Comparison of ENCODE assay signal across 8 cellular contexts in the genomic region with DNA sequence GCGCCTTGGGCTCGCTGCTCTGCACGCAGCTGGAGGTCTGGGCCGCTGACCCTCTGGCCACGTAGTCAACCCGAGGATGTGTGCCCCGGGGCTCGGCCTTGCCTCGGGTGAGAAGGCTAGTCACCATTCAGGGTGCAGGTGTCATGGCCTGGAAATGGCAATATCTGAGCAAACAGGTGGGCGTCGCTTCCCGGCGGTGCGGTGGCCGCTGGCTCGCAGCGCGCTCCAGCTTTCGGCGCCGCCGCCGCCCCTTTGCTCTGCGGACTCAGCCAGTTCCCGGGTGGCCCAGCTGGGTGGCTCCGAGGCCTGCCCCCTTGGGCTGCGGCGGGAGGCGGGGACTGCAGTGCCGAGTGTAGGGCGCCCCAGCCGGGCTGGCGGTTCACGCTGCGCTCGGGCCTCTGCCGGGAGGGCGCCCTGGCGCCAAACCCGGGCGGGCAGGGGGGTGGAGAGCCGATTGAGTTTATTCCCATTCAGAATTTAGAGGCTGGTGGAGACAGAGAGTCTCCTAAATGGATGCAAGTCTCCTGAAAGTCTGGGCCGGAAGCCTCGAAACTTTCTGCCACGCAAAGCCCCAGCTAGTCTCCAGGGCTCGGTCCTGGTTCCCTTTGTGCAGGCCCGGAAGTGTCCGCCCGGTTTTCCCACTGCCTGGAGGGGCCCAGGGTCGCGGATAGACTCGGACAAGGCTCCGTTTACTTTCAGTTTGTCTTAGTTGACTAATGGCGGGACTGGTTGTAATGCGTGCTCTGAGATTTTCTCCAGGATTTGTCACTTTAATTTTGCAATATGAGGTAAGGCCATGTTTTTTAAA. TPM values are rescaled to one million over a fixed set of nuclear protein-coding genes. Genes with fewer than 3 reads are reported as not detected.
DNase-seq lines count a peak whose midpoint lies in the region; ATAC-seq and TF ChIP-seq lines count a peak whose summit lies in the region.

No MANE protein-coding gene starts in this region.

- DNase-seq in CD4-positive, alpha-beta memory T cell: no peak
- DNase-seq in ascending aorta (ENCODE audit: low spot score in 2 of 2) (no peak), immature natural killer cell (no peak), putamen (ENCODE audit: low spot score) (no peak), ACHN (no peak)
- peak in 1 of 2 donors; percentile 21 for DNase-seq in stimulated activated naive CD8-positive, alpha-beta T cell treated with anti-CD3 and anti-CD28 coated beads, Interleukin-15, amount 100 ng/mL, for 72 hours

- peak; percentile 65 for ATAC-seq in GM19351 (IDR thresholded peaks at IDR 0.05; ENCODE audit: unreplicated experiment)
- ATAC-seq in HG03469 (IDR thresholded peaks at IDR 0.05; ENCODE audit: unreplicated experiment): peak; percentile 38
- peak; percentile 43 for ATAC-seq in stimulated activated naive CD8-positive, alpha-beta T cell treated with anti-CD3 and anti-CD28 coated beads, Interleukin-15, amount 100 ng/mL, for 72 hours

- peaks cover 54 to 72% of the 10 kb centered on the region in 2 donors for H3K27me3 Mint-ChIP-seq in CD4-positive, alpha-beta memory T cell
- H3K27me3 Mint-ChIP-seq in immature natural killer cell (ENCODE audit: low read depth in 3 of 3): peaks cover 15 to 38% (median 37%) of the 10 kb centered on the region in 3 donors
- H3K27me3 Mint-ChIP-seq in stimulated activated naive CD8-positive, alpha-beta T cell treated with anti-CD3 and anti-CD28 coated beads, Interleukin-15, amount 100 ng/mL, for 72 hours: peaks cover 82% of the 10 kb centered on the region

- intact Hi-C loops in CD4-positive, alpha-beta memory T cell (cut with micrococcal nuclease): no loop called here
- intact Hi-C loops in ascending aorta (cut with DNase I): no loop called here

- in situ Hi-C loops in ACHN (cut with HindIII; ENCODE audit: low pct_ligation_motif_present, low pct_unique_long_range_greater_than_20kb, low sequenced_read_pairs): no loop called here

- peaks cover 0 to 13% (median 0%) of the 10 kb centered on the region in 8 donors for H3K9me3 Mint-ChIP-seq in CD4-positive, alpha-beta memory T cell
- H3K9me3 Mint-ChIP-seq in immature natural killer cell: peaks cover 0 to 5% (median under 1%) of the 10 kb centered on the region in 6 donors
- no peaks in the 10 kb centered on the region for H3K9me3 Mint-ChIP-seq in stimulated activated naive CD8-positive, alpha-beta T cell treated with anti-CD3 and anti-CD28 coated beads, Interleukin-15, amount 100 ng/mL, for 72 hours

- H3K27ac ChIP-seq in CD4-positive, alpha-beta memory T cell (ENCODE audit: low read depth, low read length): no peak overlapping the region
- no peak overlapping the region for H3K27ac ChIP-seq in ascending aorta

- no peak overlapping the region for H3K27ac Mint-ChIP-seq in CD4-positive, alpha-beta memory T cell
- no peak overlapping the region for H3K27ac Mint-ChIP-seq in immature natural killer cell
- H3K27ac Mint-ChIP-seq in stimulated activated naive CD8-positive, alpha-beta T cell treated with anti-CD3 and anti-CD28 coated beads, Interleukin-15, amount 100 ng/mL, for 72 hours: peak overlapping the region in 1 of 2 donors; percentile 71

- H3K4me3 Mint-ChIP-seq in CD4-positive, alpha-beta memory T cell: peak overlapping the region; percentile 41 to 78 (median 60)
- H3K4me3 Mint-ChIP-seq in immature natural killer cell: peak overlapping the region; percentile 44 to 78 (median 67)
- peak overlapping the region; percentile 61 to 72 for H3K4me3 Mint-ChIP-seq in stimulated activated naive CD8-positive, alpha-beta T cell treated with anti-CD3 and anti-CD28 coated beads, Interleukin-15, amount 100 ng/mL, for 72 hours

- no peak for TF ChIP-seq CTCF in ascending aorta (IDR thresholded peaks at IDR 0.05)

- H3K36me3 ChIP-seq in CD4-positive, alpha-beta memory T cell (ENCODE audit: insufficient read depth, low read length): no peaks in the 10 kb centered on the region
- H3K36me3 ChIP-seq in ascending aorta: no peaks in the 10 kb centered on the region

- POLR2A ChIA-PET in CD4-positive, alpha-beta memory T cell (lab: Charles Lee; ENCODE audit: partially characterized antibody): no interaction called here

- H3K36me3 Mint-ChIP-seq in CD4-positive, alpha-beta memory T cell: peaks cover 1 to 6% of the 10 kb centered on the region in 2 donors
- H3K36me3 Mint-ChIP-seq in immature natural killer cell: no peaks in the 10 kb centered on the region

- peaks cover 43% of the 10 kb centered on the region for H3K27me3 ChIP-seq in CD4-positive, alpha-beta memory T cell (ENCODE audit: insufficient read depth, low read length)
- peaks cover 10% of the 10 kb centered on the region for H3K27me3 ChIP-seq in ascending aorta

- peaks cover 10 to 29% (median 17%) of the 10 kb centered on the region in 4 donors for H3K4me1 Mint-ChIP-seq in CD4-positive, alpha-beta memory T cell
- H3K4me1 Mint-ChIP-seq in immature natural killer cell: peaks cover 5 to 6% of the 10 kb centered on the region in 2 donors
- H3K4me1 Mint-ChIP-seq in stimulated activated naive CD8-positive, alpha-beta T cell treated with anti-CD3 and anti-CD28 coated beads, Interleukin-15, amount 100 ng/mL, for 72 hours: peaks cover 18% of the 10 kb centered on the region

- H3K4me3 ChIP-seq in CD4-positive, alpha-beta memory T cell (ENCODE audit: low read length in 2 of 2): peak overlapping the region in 1 of 2 donors; percentile 2
- H3K4me3 ChIP-seq in ascending aorta: peak overlapping the region; percentile 55 to 64

- no peaks in the 10 kb centered on the region for H3K9me3 ChIP-seq in CD4-positive, alpha-beta memory T cell (ENCODE audit: control insufficient read depth in 1 of 2, low read length in 2 of 2)
- no peaks in the 10 kb centered on the region for H3K9me3 ChIP-seq in ascending aorta

- peaks cover 18% of the 10 kb centered on the region for H3K4me1 ChIP-seq in CD4-positive, alpha-beta memory T cell (ENCODE audit: insufficient read depth, low read length)
- H3K4me1 ChIP-seq in ascending aorta: peaks cover 0 to 9% of the 10 kb centered on the region in 2 donors

- CTCF ChIA-PET in CD4-positive, alpha-beta memory T cell (lab: Charles Lee; ENCODE audit: partially characterized antibody): no interaction called here

RNA-seq across cellular contexts. Expression of gene TFAP2A, which starts 11.3 kb away (rescaled TPM):
- total RNA-seq in CD4-positive, alpha-beta memory T cell: not detected
- not detected for polyA plus RNA-seq in CD4-positive, alpha-beta memory T cell
- 0.21 TPM for total RNA-seq in ascending aorta
- polyA plus RNA-seq in immature natural killer cell: not detected
